ENCODE assay signal across 31 cellular contexts in the genomic region with DNA sequence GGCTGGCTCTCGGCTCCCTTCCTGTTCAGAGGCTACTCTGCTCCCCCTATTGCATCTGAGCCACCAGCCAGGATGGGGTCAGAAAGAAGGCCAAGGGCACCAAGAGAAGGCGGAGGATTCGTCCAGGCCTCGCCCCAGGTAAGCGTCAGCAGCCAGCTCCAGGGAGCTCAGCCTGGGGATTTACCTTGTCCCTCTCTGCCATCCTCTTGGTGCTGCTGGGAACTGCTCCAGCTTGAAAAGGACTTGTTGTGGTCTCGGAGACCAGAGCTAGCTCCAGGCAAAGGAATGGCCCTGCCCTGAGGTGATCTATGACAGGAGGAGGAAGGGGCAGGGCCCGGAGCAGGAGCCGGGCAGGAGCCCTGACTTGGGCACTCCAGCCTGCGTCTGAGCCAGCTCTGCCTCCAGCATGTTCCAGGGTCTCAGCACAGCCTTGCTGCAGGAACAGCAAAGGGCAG.
DNase-seq lines count a peak whose midpoint lies in the region; ATAC-seq and TF ChIP-seq lines count a peak whose summit lies in the region.
"Had no signal": no experiment of that assay in that cellular context is flagged by ENCODE, and none has a peak within 500 bp of the region (broad histone marks: within the 10 kb centered on the region; RNA-seq: fewer than 3 reads in every experiment).

No MANE protein-coding gene starts in this region.

- H3K4me3 ChIP-seq in CD4-positive, CD25-positive, alpha-beta regulatory T cell (ENCODE audit: low read depth, low read length): no peak overlapping the region
- H3K4me3 ChIP-seq in mucosa of stomach (ENCODE audit: low read length): no peak overlapping the region
- H3K4me3 ChIP-seq: ascending aorta, gastroesophageal sphincter, hepatocyte, ovary, skin epidermis had no signal

- peak overlapping the region; percentile 12 for H3K9ac ChIP-seq in mucosa of stomach (ENCODE audit: low read length)

- in situ Hi-C loops in GM13976 (cut with MboI; ENCODE audit: low sequenced_read_pairs, unreplicated experiment): no loop called here

- H3K27me3 ChIP-seq in CD4-positive, CD25-positive, alpha-beta regulatory T cell (ENCODE audit: control insufficient read depth, insufficient read depth, low read length): no peaks in the 10 kb centered on the region
- H3K27me3 ChIP-seq in mucosa of stomach (ENCODE audit: control insufficient read depth, insufficient read depth, low read length): peaks cover 19% of the 10 kb centered on the region
- H3K27me3 ChIP-seq: ascending aorta, gastroesophageal sphincter, hepatocyte, ovary had no signal

- H3K4me3 Mint-ChIP-seq in CD4-positive, CD25-positive, alpha-beta regulatory T cell: peak overlapping the region in 1 of 4 donors; percentile 50
- H3K4me3 Mint-ChIP-seq in central memory CD8-positive, alpha-beta T cell: no peak overlapping the region
- H3K4me3 Mint-ChIP-seq: activated CD4-positive, alpha-beta memory T cell treated with anti-CD3 and anti-CD28 coated beads for 36 hours; activated naive CD8-positive, alpha-beta T cell treated with anti-CD3 and anti-CD28 coated beads for 36 hours; B cell; nephron; stimulated activated naive CD8-positive, alpha-beta T cell treated with anti-CD3 and anti-CD28 coated beads, Interleukin-15, amount 100 ng/mL, for 72 hours had no signal

- ATAC-seq in CD4-positive, CD25-positive, alpha-beta regulatory T cell (ENCODE audit: low read depth in 2 of 2): no peak
- no peak for ATAC-seq in central memory CD8-positive, alpha-beta T cell (replicated peaks; ENCODE audit: extremely low read depth, poor library complexity, severe bottlenecking)
- no peak for ATAC-seq in GM18858 (IDR thresholded peaks at IDR 0.05; ENCODE audit: unreplicated experiment)
- ATAC-seq: gastroesophageal sphincter; stimulated activated naive CD8-positive, alpha-beta T cell treated with anti-CD3 and anti-CD28 coated beads, Interleukin-15, amount 100 ng/mL, for 72 hours had no signal

- H3K27me3 Mint-ChIP-seq in CD4-positive, CD25-positive, alpha-beta regulatory T cell: no peaks in the 10 kb centered on the region
- H3K27me3 Mint-ChIP-seq in central memory CD8-positive, alpha-beta T cell: no peaks in the 10 kb centered on the region
- H3K27me3 Mint-ChIP-seq: activated CD4-positive, alpha-beta memory T cell treated with anti-CD3 and anti-CD28 coated beads for 36 hours; B cell had no signal

- no peak for DNase-seq in CD4-positive, CD25-positive, alpha-beta regulatory T cell
- DNase-seq in GM13976 (ENCODE audit: low spot score): peak; percentile 33
- DNase-seq in central memory CD8-positive, alpha-beta T cell (ENCODE audit: low spot score in 2 of 2): no peak
- no peak for DNase-seq in NCI-H146 (lab: John Stamatoyannopoulos, UW)
- DNase-seq in NCI-H2196 (lab: John Stamatoyannopoulos, UW; ENCODE audit: unreplicated experiment): no peak
- no peak for DNase-seq in mucosa of gallbladder (ENCODE audit: low spot score)
- DNase-seq: activated CD4-positive, alpha-beta memory T cell treated with anti-CD3 and anti-CD28 coated beads for 36 hours; activated CD4-positive, CD25-positive, alpha-beta regulatory T cell treated with anti-CD3 and anti-CD28 coated beads, Interleukin-2, amount 50 U/mL, for 72 hours; activated CD8-positive, alpha-beta memory T cell treated with anti-CD3 and anti-CD28 coated beads, Interleukin-2, amount 50 U/mL, for 48 hours; activated naive CD8-positive, alpha-beta T cell treated with anti-CD3 and anti-CD28 coated beads for 36 hours; dermis blood vessel endothelial cell; DMS153; GF-D8; IMR-90; midbrain; NCI-H1048; NCI-H1694 treated with DMSO at 0.1 percent for 48 hours; NCI-H524; ovary; retina; stimulated activated naive CD8-positive, alpha-beta T cell treated with anti-CD3 and anti-CD28 coated beads, Interleukin-15, amount 100 ng/mL, for 72 hours; T-helper 1 cell had no signal

- no peak overlapping the region for H3K27ac ChIP-seq in CD4-positive, CD25-positive, alpha-beta regulatory T cell (ENCODE audit: insufficient read depth, low read length, poor library complexity, severe bottlenecking)
- H3K27ac ChIP-seq: ascending aorta, gastroesophageal sphincter, hepatocyte, ovary, skin epidermis had no signal

- H3K9me3 ChIP-seq in CD4-positive, CD25-positive, alpha-beta regulatory T cell (ENCODE audit: control insufficient read depth in 2 of 2, low read length in 2 of 2): no peaks in the 10 kb centered on the region
- no peaks in the 10 kb centered on the region for H3K9me3 ChIP-seq in mucosa of stomach (ENCODE audit: control insufficient read depth, low read length)
- H3K9me3 ChIP-seq: ascending aorta, gastroesophageal sphincter, ovary had no signal

- H3K4me1 ChIP-seq in CD4-positive, CD25-positive, alpha-beta regulatory T cell (ENCODE audit: control insufficient read depth, insufficient read depth, low read length, poor library complexity, severe bottlenecking): peaks cover 61% of the 10 kb centered on the region
- peaks cover 32% of the 10 kb centered on the region for H3K4me1 ChIP-seq in mucosa of stomach (ENCODE audit: control insufficient read depth, insufficient read depth, low read length)

- H3K36me3 ChIP-seq in CD4-positive, CD25-positive, alpha-beta regulatory T cell (ENCODE audit: control insufficient read depth, insufficient read depth, low read length): no peaks in the 10 kb centered on the region
- H3K36me3 ChIP-seq in mucosa of stomach (ENCODE audit: control insufficient read depth, insufficient read depth, low read length): no peaks in the 10 kb centered on the region
- H3K36me3 ChIP-seq: ovary had no signal

- peaks cover 7% of the 10 kb centered on the region for H3K36me3 Mint-ChIP-seq in CD4-positive, CD25-positive, alpha-beta regulatory T cell
- peaks cover 11% of the 10 kb centered on the region for H3K36me3 Mint-ChIP-seq in central memory CD8-positive, alpha-beta T cell (ENCODE audit: insufficient read depth)

- peaks cover 0 to 79% (median 40%) of the 10 kb centered on the region in 4 donors for H3K4me1 Mint-ChIP-seq in CD4-positive, CD25-positive, alpha-beta regulatory T cell
- H3K4me1 Mint-ChIP-seq in central memory CD8-positive, alpha-beta T cell: peaks cover 39% of the 10 kb centered on the region
- H3K4me1 Mint-ChIP-seq: B cell, nephron had no signal

- H3K9me3 Mint-ChIP-seq in CD4-positive, CD25-positive, alpha-beta regulatory T cell: no peaks in the 10 kb centered on the region
- no peaks in the 10 kb centered on the region for H3K9me3 Mint-ChIP-seq in central memory CD8-positive, alpha-beta T cell
- H3K9me3 Mint-ChIP-seq: activated CD4-positive, alpha-beta memory T cell treated with anti-CD3 and anti-CD28 coated beads for 36 hours; activated naive CD8-positive, alpha-beta T cell treated with anti-CD3 and anti-CD28 coated beads for 36 hours; activated T-helper 2 cell treated with anti-CD3 and anti-CD28 coated beads, Interferon-gamma antibody, Interleukin-2, Interleukin-4, amounts not matched to agents 10 μg/mL and 5 μg/mL and 100 μg/mL, durations not matched to agents 14 hours and 24 hours and 36 hours; nephron; stimulated activated naive CD8-positive, alpha-beta T cell treated with anti-CD3 and anti-CD28 coated beads, Interleukin-15, amount 100 ng/mL, for 72 hours had no signal

- TF ChIP-seq CTCF in GM13976 (IDR thresholded peaks at IDR 0.05; ENCODE audit: borderline replicate concordance, control extremely low read depth, extremely low read depth, insufficient read depth, missing control alignments): no peak

- peak overlapping the region; percentile 77 to 94 (median 90) for H3K27ac Mint-ChIP-seq in CD4-positive, CD25-positive, alpha-beta regulatory T cell
- H3K27ac Mint-ChIP-seq in central memory CD8-positive, alpha-beta T cell (ENCODE audit: low read depth): peak overlapping the region; percentile 69
- H3K27ac Mint-ChIP-seq: activated CD4-positive, alpha-beta memory T cell treated with anti-CD3 and anti-CD28 coated beads for 36 hours; activated naive CD8-positive, alpha-beta T cell treated with anti-CD3 and anti-CD28 coated beads for 36 hours; activated T-helper 2 cell treated with anti-CD3 and anti-CD28 coated beads, Interferon-gamma antibody, Interleukin-2, Interleukin-4, amounts not matched to agents 10 μg/mL and 5 μg/mL and 100 μg/mL, durations not matched to agents 14 hours and 24 hours and 36 hours; B cell; nephron had no signal
